Comparison of ENCODE assay signal across 29 cellular contexts in genomic region chr16:47063011-47063724, GRCh38.
"Had no signal": no experiment of that assay in that cellular context is flagged by ENCODE, and none has a peak within 500 bp of the region (broad histone marks: within the 10 kb centered on the region; RNA-seq: fewer than 3 reads in every experiment).

No MANE protein-coding gene starts in this region.

- H3K36me3 ChIP-seq: adrenal gland, SJCRH30, WERI-Rb-1 had no signal

- H3K27me3 Mint-ChIP-seq: activated CD4-positive, alpha-beta memory T cell treated with anti-CD3 and anti-CD28 coated beads, Interleukin-2, amount 10 ng/mL, durations not matched to agents 7 days and 5 days; activated T-cell treated with anti-CD3 and anti-CD28 coated beads, Interleukin-2, amount 50 U/mL, for 24 hours had no signal

- H3K9me3 Mint-ChIP-seq: activated CD4-positive, alpha-beta memory T cell treated with anti-CD3 and anti-CD28 coated beads, Interleukin-2, amount 10 ng/mL, durations not matched to agents 7 days and 5 days; activated T-cell treated with anti-CD3 and anti-CD28 coated beads, Interleukin-2, amount 50 U/mL, for 24 hours; activated T-helper 2 cell treated with anti-CD3 and anti-CD28 coated beads, Interferon-gamma antibody, Interleukin-2, Interleukin-4, amounts not matched to agents 10 μg/mL and 5 μg/mL and 100 μg/mL, durations not matched to agents 14 hours and 24 hours and 36 hours had no signal

- H3K36me3 Mint-ChIP-seq: activated CD8-positive, alpha-beta memory T cell treated with anti-CD3 and anti-CD28 coated beads, Interleukin-2, amount 10 ng/mL, durations not matched to agents 7 days and 5 days had no signal

- H3K4me3 ChIP-seq: adrenal gland, body of pancreas, SJCRH30, SK-N-MC had no signal

- H3K4me3 Mint-ChIP-seq: activated CD4-positive, alpha-beta memory T cell treated with anti-CD3 and anti-CD28 coated beads, Interleukin-2, amount 10 ng/mL, durations not matched to agents 7 days and 5 days; activated CD8-positive, alpha-beta memory T cell treated with anti-CD3 and anti-CD28 coated beads, Interleukin-2, amount 10 ng/mL, durations not matched to agents 7 days and 5 days; activated T-cell treated with anti-CD3 and anti-CD28 coated beads, Interleukin-2, amount 50 U/mL, for 24 hours had no signal

- ATAC-seq: activated CD8-positive, alpha-beta memory T cell treated with anti-CD3 and anti-CD28 coated beads, Interleukin-2, amount 10 ng/mL, durations not matched to agents 7 days and 5 days; activated naive CD4-positive, alpha-beta T cell treated with anti-CD3 and anti-CD28 coated beads, Interleukin-2, amount 50 U/mL, for 72 hours; body of pancreas; Panc1 had no signal

- H3K9me3 ChIP-seq: adrenal gland, body of pancreas, SJCRH30 had no signal

- H3K27me3 ChIP-seq: adrenal gland, body of pancreas, SJCRH30 had no signal

- H3K27ac ChIP-seq: adrenal gland, body of pancreas, KMS-11, SJCRH30, SK-N-MC, WERI-Rb-1 had no signal

- H3K9ac ChIP-seq: KMS-11 had no signal

- DNase-seq: activated CD4-positive, alpha-beta memory T cell treated with anti-CD3 and anti-CD28 coated beads, Interleukin-2, amount 10 ng/mL, durations not matched to agents 7 days and 5 days; activated CD4-positive, alpha-beta T cell treated with anti-CD3 and anti-CD28 coated beads for 1 hour; activated CD4-positive, alpha-beta T cell treated with anti-CD3 and anti-CD28 coated beads for 48 hours; activated CD4-positive, CD25-positive, alpha-beta regulatory T cell; activated CD8-positive, alpha-beta memory T cell treated with anti-CD3 and anti-CD28 coated beads for 24 hours; activated gamma-delta T cell; activated naive CD4-positive, alpha-beta T cell treated with Interleukin-2 at 50 U/mL for 16 hours; activated T-cell treated with anti-CD3 and anti-CD28 coated beads, Interleukin-2, amount 50 U/mL, for 24 hours; body of pancreas; central memory CD4-positive, alpha-beta T cell; MM.1S; MV-4-11; NCI-H1092; NCI-H1436 treated with DMSO at 0.1 percent for 48 hours; NCI-H1694 treated with DMSO at 0.1 percent for 48 hours; NCI-H2029; NCI-H345; NCI-H524 treated with DMSO at 0.1 percent for 48 hours; SHP77; SJCRH30; T1000; WERI-Rb-1 had no signal

- H3K4me1 ChIP-seq: adrenal gland, body of pancreas, SJCRH30 had no signal

- H3K4me1 Mint-ChIP-seq: activated CD8-positive, alpha-beta memory T cell treated with anti-CD3 and anti-CD28 coated beads, Interleukin-2, amount 10 ng/mL, durations not matched to agents 7 days and 5 days had no signal

- H3K4me2 ChIP-seq: KMS-11 had no signal

- H3K27ac Mint-ChIP-seq: activated CD4-positive, alpha-beta memory T cell treated with anti-CD3 and anti-CD28 coated beads, Interleukin-2, amount 10 ng/mL, durations not matched to agents 7 days and 5 days; activated CD8-positive, alpha-beta memory T cell treated with anti-CD3 and anti-CD28 coated beads, Interleukin-2, amount 10 ng/mL, durations not matched to agents 7 days and 5 days; activated naive CD4-positive, alpha-beta T cell treated with anti-CD3 and anti-CD28 coated beads, Interleukin-2, amount 50 U/mL, for 72 hours; activated T-cell treated with anti-CD3 and anti-CD28 coated beads, Interleukin-2, amount 50 U/mL, for 24 hours; activated T-helper 2 cell treated with anti-CD3 and anti-CD28 coated beads, Interferon-gamma antibody, Interleukin-2, Interleukin-4, amounts not matched to agents 10 μg/mL and 5 μg/mL and 100 μg/mL, durations not matched to agents 14 hours and 24 hours and 36 hours had no signal
